In genomic region chr7:31782411-31782991, GRCh38 we compare ENCODE assay signal across 8 cellular contexts.
DNase-seq lines count a peak whose midpoint lies in the region; ATAC-seq lines count a peak whose summit lies in the region.

No MANE protein-coding gene starts in this region.

- no peaks in the 10 kb centered on the region for H3K9me3 Mint-ChIP-seq in activated T-cell treated with anti-CD3 and anti-CD28 coated beads, Interleukin-2, amount 50 U/mL, for 24 hours

- H3K36me3 Mint-ChIP-seq in activated T-cell treated with anti-CD3 and anti-CD28 coated beads, Interleukin-2, amount 50 U/mL, for 24 hours (ENCODE audit: low read depth) = no peaks in the 10 kb centered on the region

- no peaks in the 10 kb centered on the region for H3K27me3 Mint-ChIP-seq in activated T-cell treated with anti-CD3 and anti-CD28 coated beads, Interleukin-2, amount 50 U/mL, for 24 hours

- peak; percentile 63 for DNase-seq in AG20443 (ENCODE audit: low spot score)
- peak; percentile 83 for DNase-seq in NCI-H1694 treated with DMSO at 0.1 percent for 48 hours (lab: John Stamatoyannopoulos, UW)
- peak; percentile 22 for DNase-seq in T1000 (lab: John Stamatoyannopoulos, UW)
- DNase-seq in germinal center (ENCODE audit: low spot score) = peak; percentile 37
- DNase-seq in putamen (ENCODE audit: low spot score) = peak; percentile 71
- no peak for DNase-seq in activated T-cell treated with anti-CD3 and anti-CD28 coated beads, Interleukin-2, amount 50 U/mL, for 24 hours

- no peak overlapping the region for H3K27ac Mint-ChIP-seq in activated T-cell treated with anti-CD3 and anti-CD28 coated beads, Interleukin-2, amount 50 U/mL, for 24 hours

- H3K4me1 Mint-ChIP-seq in activated T-cell treated with anti-CD3 and anti-CD28 coated beads, Interleukin-2, amount 50 U/mL, for 24 hours (ENCODE audit: low read depth) = no peaks in the 10 kb centered on the region

- H3K4me3 Mint-ChIP-seq in activated T-cell treated with anti-CD3 and anti-CD28 coated beads, Interleukin-2, amount 50 U/mL, for 24 hours = no peak overlapping the region

- ATAC-seq in GM18502 (IDR thresholded peaks at IDR 0.05; ENCODE audit: poor library complexity, unreplicated experiment) = peak; percentile 92
- peak; percentile 89 for ATAC-seq in HG02870 (IDR thresholded peaks at IDR 0.05; ENCODE audit: unreplicated experiment)
